In the genomic region with DNA sequence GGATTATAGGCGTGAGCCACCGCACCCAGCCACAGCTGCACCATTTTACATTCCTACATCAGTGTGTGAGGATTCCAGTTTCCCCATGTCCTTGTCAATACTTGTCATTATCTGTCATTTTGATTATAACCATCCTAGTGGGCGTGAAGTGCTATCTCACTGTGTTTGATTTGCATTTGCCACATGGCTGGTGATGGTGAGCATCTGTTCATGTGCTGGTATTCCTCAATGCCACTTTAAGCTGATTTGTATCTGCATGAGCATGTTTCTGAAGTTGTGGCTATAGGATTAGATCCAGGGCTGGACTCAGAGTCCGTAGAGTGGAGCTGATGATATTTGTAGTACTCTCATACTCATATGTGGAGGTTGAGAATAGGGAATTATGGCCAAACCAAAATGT, we compare ENCODE assay signal across 30 cellular contexts.
"Had no signal": no experiment of that assay in that cellular context is flagged by ENCODE, and none has a peak within 500 bp of the region (broad histone marks: within the 10 kb centered on the region; RNA-seq: fewer than 3 reads in every experiment).

No MANE protein-coding gene starts in this region.

- H3K9me3 Mint-ChIP-seq: endodermal cell; memory B cell; naive thymus-derived CD8-positive, alpha-beta T cell; nephron progenitor cell; stimulated activated naive CD8-positive, alpha-beta T cell treated with anti-CD3 and anti-CD28 coated beads, Interleukin-15, amount 100 ng/mL, for 72 hours had no signal

- H3K79me2 ChIP-seq: hepatocyte had no signal

- H3K27me3 Mint-ChIP-seq: memory B cell; naive thymus-derived CD8-positive, alpha-beta T cell; stimulated activated naive CD8-positive, alpha-beta T cell treated with anti-CD3 and anti-CD28 coated beads, Interleukin-15, amount 100 ng/mL, for 72 hours had no signal

- H3K27ac Mint-ChIP-seq: endodermal cell; memory B cell; mesothelial cell of epicardium; naive thymus-derived CD8-positive, alpha-beta T cell; nephron progenitor cell had no signal

- H3K27ac ChIP-seq: dorsolateral prefrontal cortex, esophagus muscularis mucosa, foreskin keratinocyte, gastroesophageal sphincter, heart left ventricle, hepatocyte, prostate gland, right atrium auricular region, suprapubic skin, transverse colon, vagina had no signal

- H3K4me3 Mint-ChIP-seq: endodermal cell; memory B cell; mesothelial cell of epicardium; naive thymus-derived CD8-positive, alpha-beta T cell; nephron progenitor cell; stimulated activated naive CD8-positive, alpha-beta T cell treated with anti-CD3 and anti-CD28 coated beads, Interleukin-15, amount 100 ng/mL, for 72 hours had no signal

- H3K27me3 ChIP-seq: dorsolateral prefrontal cortex, esophagus muscularis mucosa, foreskin keratinocyte, gastroesophageal sphincter, heart left ventricle, hepatocyte, right atrium auricular region, suprapubic skin, transverse colon, vagina had no signal

- H3K9me3 ChIP-seq: esophagus muscularis mucosa, gastroesophageal sphincter, heart left ventricle, prostate gland, right atrium auricular region, suprapubic skin, transverse colon, vagina had no signal

- H3K4me2 ChIP-seq: hepatocyte, smooth muscle cell had no signal

- H3K36me3 ChIP-seq: prostate gland had no signal

- H3K4me3 ChIP-seq: dorsolateral prefrontal cortex, esophagus muscularis mucosa, gastroesophageal sphincter, heart left ventricle, hepatocyte, lung, prostate gland, right atrium auricular region, smooth muscle cell, suprapubic skin, transverse colon, vagina had no signal

- DNase-seq: dorsolateral prefrontal cortex; effector CD4-positive, alpha-beta T cell; endodermal cell; foreskin keratinocyte; heart left ventricle; kidney; naive thymus-derived CD8-positive, alpha-beta T cell; nephron progenitor cell; nucleus accumbens; stimulated activated CD4-positive, alpha-beta T cell treated with anti-CD3 and anti-CD28 coated beads, Interleukin-12 subunit alpha, Interleukin-12 subunit beta, amount 100 ng/mL, for 4 hours; stimulated activated CD4-positive, alpha-beta T cell treated with anti-CD3 and anti-CD28 coated beads, Interleukin-1b, Interleukin-23, amount 100 ng/mL, for 48 hours; stimulated activated CD4-positive, alpha-beta T cell treated with anti-CD3 and anti-CD28 coated beads, Interleukin-4, amount 100 ng/mL, for 1 hour; stimulated activated CD8-positive, alpha-beta memory T cell treated with anti-CD3 and anti-CD28 coated beads, Interleukin-4, amount 100 ng/mL, for 48 hours; stimulated activated naive CD4-positive, alpha-beta T cell; stimulated activated naive CD8-positive, alpha-beta T cell treated with anti-CD3 and anti-CD28 coated beads, Interleukin-15, amount 100 ng/mL, for 72 hours; transverse colon had no signal

- H2AFZ ChIP-seq: hepatocyte had no signal

- ATAC-seq: foreskin keratinocyte; gastroesophageal sphincter; heart left ventricle; left lobe of liver; naive thymus-derived CD8-positive, alpha-beta T cell; sciatic nerve; stimulated activated naive CD8-positive, alpha-beta T cell treated with anti-CD3 and anti-CD28 coated beads, Interleukin-15, amount 100 ng/mL, for 72 hours had no signal

- H3K4me1 ChIP-seq: prostate gland, transverse colon had no signal

- H3K4me1 Mint-ChIP-seq: endodermal cell; memory B cell; stimulated activated naive CD8-positive, alpha-beta T cell treated with anti-CD3 and anti-CD28 coated beads, Interleukin-15, amount 100 ng/mL, for 72 hours had no signal

- FAIRE-seq: endothelial cell of umbilical vein, kidney had no signal
